Comparison of ENCODE assay signal across 26 cellular contexts in the genomic region with DNA sequence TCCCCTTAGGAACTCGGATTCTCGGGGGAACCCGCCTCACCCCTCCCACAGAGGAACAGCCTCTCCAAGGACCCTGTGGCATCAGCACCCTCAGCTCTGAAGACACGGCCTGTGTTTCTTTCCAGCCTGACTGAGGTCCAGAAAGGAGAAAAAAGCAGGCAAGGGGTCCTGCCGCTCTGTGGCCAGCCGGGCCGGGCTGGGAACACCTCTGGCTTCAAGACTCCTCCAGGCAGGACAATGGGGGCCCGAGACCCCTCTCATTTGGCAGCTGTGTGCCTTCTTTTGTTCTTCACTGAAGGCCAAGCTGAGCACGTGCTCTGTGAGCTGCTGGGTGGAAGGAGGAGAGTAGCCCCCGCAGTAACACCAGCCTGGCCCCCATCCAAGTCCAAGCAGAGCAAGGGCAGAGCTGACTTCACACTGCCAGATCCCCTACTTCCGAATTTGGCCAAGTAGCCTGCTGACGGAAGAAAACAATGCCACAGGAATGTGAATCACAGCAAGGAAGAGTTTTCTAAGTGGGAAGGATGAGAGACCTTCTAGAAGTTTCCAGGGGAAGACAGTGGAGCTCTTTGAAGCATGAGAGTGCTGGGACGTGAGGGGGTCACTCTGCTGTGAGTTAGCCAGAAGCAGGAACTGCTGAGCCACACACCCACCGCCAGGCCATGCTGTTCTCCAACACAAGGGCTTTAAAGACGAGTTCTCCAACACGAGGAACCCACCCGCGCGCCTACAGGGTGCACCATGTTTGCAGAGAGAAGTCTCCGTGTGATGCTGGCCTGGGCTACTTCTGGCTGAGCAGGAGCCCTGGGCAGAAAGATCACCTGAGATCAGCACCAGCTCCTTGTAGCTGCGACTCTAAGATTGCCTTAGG. TPM values are rescaled to one million over a fixed set of nuclear protein-coding genes. Genes with fewer than 3 reads are reported as not detected.
A peak's percentile ranks its signal among the peaks of the same experiment; 100 is the strongest.
DNase-seq lines count a peak whose midpoint lies in the region; TF ChIP-seq lines count a peak whose summit lies in the region.
"Had no signal": no experiment of that assay in that cellular context is flagged by ENCODE, and none has a peak within 500 bp of the region (broad histone marks: within the 10 kb centered on the region; RNA-seq: fewer than 3 reads in every experiment).

No MANE protein-coding gene starts in this region.

- H3K27ac ChIP-seq in OCI-LY1 (ENCODE audit: low read depth, low read length, poor library complexity, severe bottlenecking) (no peak overlapping the region), osteoblast (ENCODE audit: low read depth, low read length) (no peak overlapping the region)
- H3K27ac ChIP-seq: adrenal gland, gastrocnemius medialis, parathyroid adenoma, RWPE1, sigmoid colon, tibial artery had no signal

- H3K36me3 ChIP-seq in OCI-LY1 (ENCODE audit: insufficient read depth, low read length) (no peaks in the 10 kb centered on the region), osteoblast (ENCODE audit: insufficient read depth, low read length) (no peaks in the 10 kb centered on the region)
- H3K36me3 ChIP-seq: adrenal gland, gastrocnemius medialis, sigmoid colon, tibial artery had no signal

- H3F3A ChIP-seq in OCI-LY1 (ENCODE audit: insufficient read depth, low read length) = no peaks in the 10 kb centered on the region

- H3K9me3 ChIP-seq in OCI-LY1 (ENCODE audit: low read length) = no peaks in the 10 kb centered on the region
- no peaks in the 10 kb centered on the region for H3K9me3 ChIP-seq in osteoblast (ENCODE audit: low read depth, low read length)
- H3K9me3 ChIP-seq: adrenal gland, gastrocnemius medialis, sigmoid colon, tibial artery had no signal

- H3K4me1 ChIP-seq in OCI-LY1 (ENCODE audit: insufficient read depth, low read length, severe bottlenecking) (no peaks in the 10 kb centered on the region), osteoblast (ENCODE audit: insufficient read depth, low read length) (no peaks in the 10 kb centered on the region)
- H3K4me1 ChIP-seq: adrenal gland, gastrocnemius medialis, parathyroid adenoma, tibial artery had no signal

- H3K4me3 ChIP-seq in OCI-LY1 (ENCODE audit: low read depth, low read length, poor library complexity, severe bottlenecking) (no peak overlapping the region), osteoblast (ENCODE audit: insufficient read depth, low read length) (no peak overlapping the region)
- H3K4me3 ChIP-seq: adrenal gland, gastrocnemius medialis, sigmoid colon, tibial artery had no signal

- peaks cover 29% of the 10 kb centered on the region for H3K27me3 ChIP-seq in OCI-LY1 (ENCODE audit: insufficient read depth, low read length)
- H3K27me3 ChIP-seq in osteoblast (ENCODE audit: insufficient read depth, low read length) = peaks cover 4% of the 10 kb centered on the region
- H3K27me3 ChIP-seq: adrenal gland had no signal

- H2AFZ ChIP-seq in OCI-LY1 (ENCODE audit: low read length) = no peak overlapping the region
- no peak overlapping the region for H2AFZ ChIP-seq in osteoblast (ENCODE audit: low read length)
- H2AFZ ChIP-seq: parathyroid adenoma had no signal

- H3K9me2 ChIP-seq in OCI-LY1 (ENCODE audit: low read depth, low read length) = no peaks in the 10 kb centered on the region

- DNase-seq in dermis blood vessel endothelial cell (peak; percentile 4), osteoblast (ENCODE audit: insufficient read length, low spot score, missing footprints) (peak; percentile 69), dedifferentiated amniotic fluid mesenchymal stem cell (ENCODE audit: extremely low spot score) (no peak), ACHN (no peak)
- no peak for DNase-seq in activated naive CD4-positive, alpha-beta T cell treated with anti-CD3 and anti-CD28 coated beads, Interleukin-2, amount 50 U/mL, for 16 hours
- DNase-seq: activated CD4-positive, alpha-beta memory T cell treated with anti-CD3 and anti-CD28 coated beads, Interleukin-2, amount 10 ng/mL, durations not matched to agents 7 days and 5 days; activated CD4-positive, CD25-positive, alpha-beta regulatory T cell; activated gamma-delta T cell treated with Interleukin-2 at 50 U/mL for 16 hours; adrenal gland; AML-193; DMS79 treated with DMSO at 0.1 percent for 48 hours; erythroblast; gastrocnemius medialis; KG1; naive thymus-derived CD4-positive, alpha-beta T cell; NCI-H1048; NCI-H2081 treated with DMSO at 0.1 percent for 48 hours; NCI-H446 treated with DMSO at 0.1 percent for 48 hours; sigmoid colon; T-helper 9 cell; tibial artery had no signal

- H3K79me2 ChIP-seq in OCI-LY1 (ENCODE audit: insufficient read depth, low read length) (no peaks in the 10 kb centered on the region), osteoblast (ENCODE audit: insufficient read depth, low read length) (no peaks in the 10 kb centered on the region)
- H3K79me2 ChIP-seq: parathyroid adenoma had no signal

- TF ChIP-seq CTCF in GM12873 (IDR thresholded peaks at IDR 0.05; ENCODE audit: insufficient read depth, low read depth, low read length, missing control alignments) (peak; percentile 18), OCI-LY1 (IDR thresholded peaks at IDR 0.05; ENCODE audit: low read length) (peak; percentile 50), osteoblast (IDR thresholded peaks at IDR 0.05; ENCODE audit: extremely low read depth, low read depth, low read length) (no peak)

- in situ Hi-C loops in ACHN (cut with HindIII; ENCODE audit: low pct_ligation_motif_present, low pct_unique_long_range_greater_than_20kb, low sequenced_read_pairs) = no loop called here

- H4K20me1 ChIP-seq in OCI-LY1 (ENCODE audit: insufficient read depth, low read length) (no peaks in the 10 kb centered on the region), osteoblast (ENCODE audit: insufficient read depth, low read length) (no peaks in the 10 kb centered on the region)

- no peak overlapping the region for H3K9ac ChIP-seq in OCI-LY1 (ENCODE audit: low read length)
- H3K9ac ChIP-seq: parathyroid adenoma had no signal

- H3K4me2 ChIP-seq in OCI-LY1 (ENCODE audit: low read length) = no peak overlapping the region
- H3K4me2 ChIP-seq in osteoblast (ENCODE audit: insufficient read depth, low read length) = no peak overlapping the region

RNA-seq across cellular contexts. Expression of gene CNPY1, which starts 3.1 kb away (rescaled TPM):
- total RNA-seq in dermis blood vessel endothelial cell (not detected in 2 replicates), osteoblast (not detected in 2 replicates)
- total RNA-seq: activated CD4-positive, alpha-beta memory T cell treated with anti-CD3 and anti-CD28 coated beads, Interleukin-2, amount 10 ng/mL, durations not matched to agents 7 days and 5 days; adrenal gland; kidney epithelial cell; naive thymus-derived CD4-positive, alpha-beta T cell; sigmoid colon had no signal

Comparison
In these comparisons a context has a peak if more than half of its experiments do, and no peak if none do; other contexts are left out.
1. DNase-seq: peak in dermis blood vessel endothelial cell (single experiment) and osteoblast (single experiment); none in activated naive CD4-positive, alpha-beta T cell treated with anti-CD3 and anti-CD28 coated beads, Interleukin-2, amount 50 U/mL, for 16 hours (single experiment), dedifferentiated amniotic fluid mesenchymal stem cell (single experiment) and ACHN (single experiment).